ENCODE assay signal across 19 cellular contexts in genomic region chr22:44628273-44628672, GRCh38.
DNase-seq lines count a peak whose midpoint lies in the region; ATAC-seq, FAIRE-seq and TF ChIP-seq lines count a peak whose summit lies in the region.
"Had no signal": no experiment of that assay in that cellular context is flagged by ENCODE, and none has a peak within 500 bp of the region (broad histone marks: within the 10 kb centered on the region; RNA-seq: fewer than 3 reads in every experiment).

No MANE protein-coding gene starts in this region.

- 83% methylated on average over 2 of the region's 4 CpGs; no CpG with 5 or more reads in 1 of the 2 experiments for WGBS in IMR-90 (ENCODE audit: extremely low coverage in 2 of 2, insufficient read length in 1 of 2), 2 experiments

- H2AK9ac ChIP-seq in IMR-90 (replicated peaks; ENCODE audit: low read depth, low read length, poor library complexity): no peak overlapping the region

- TF ChIP-seq RAD21 in IMR-90 (IDR thresholded peaks at IDR 0.05; ENCODE audit: low read length): no peak

- no peak for TF ChIP-seq POLR2A in IMR-90 (IDR thresholded peaks at IDR 0.05; ENCODE audit: low read depth, low read length)

- peak overlapping the region; percentile 21 for H2AFZ ChIP-seq in IMR-90 (replicated peaks; ENCODE audit: low read length, poor library complexity)

- H4K5ac ChIP-seq in IMR-90 (ENCODE audit: low read depth, low read length): no peak overlapping the region

- FAIRE-seq in D721Med (lab: Jason Lieb, UNC): no peak
- FAIRE-seq: A549, GM12878, GM19239, H1, HTR-8/SVneo had no signal

- peaks cover 4% of the 10 kb centered on the region for H3K27me3 Mint-ChIP-seq in activated CD8-positive, alpha-beta T cell treated with anti-CD3 and anti-CD28 coated beads, Interleukin-2, amount 10 ng/mL, durations not matched to agents 7 days and 5 days (ENCODE audit: low read depth)
- H3K27me3 Mint-ChIP-seq in activated CD8-positive, alpha-beta T cell treated with anti-CD3 and anti-CD28 coated beads for 36 hours: no peaks in the 10 kb centered on the region
- peaks cover 53% of the 10 kb centered on the region for H3K27me3 Mint-ChIP-seq in mesothelial cell of epicardium (ENCODE audit: low read depth)

- H3K36me3 ChIP-seq in IMR-90 (ENCODE audit: control insufficient read depth, insufficient read depth, low read length): no peaks in the 10 kb centered on the region
- no peaks in the 10 kb centered on the region for H3K36me3 ChIP-seq in upper lobe of right lung
- H3K36me3 ChIP-seq: BLaER1 had no signal

- no peak overlapping the region for H3K56ac ChIP-seq in IMR-90 (ENCODE audit: extremely low read depth, insufficient read depth, low read length)

- H3K9ac ChIP-seq in IMR-90 (ENCODE audit: low read depth, low read length): no peak overlapping the region
- H3K9ac ChIP-seq: BLaER1 had no signal

- TF ChIP-seq CTCF in activated CD8-positive, alpha-beta T cell treated with anti-CD3 and anti-CD28 coated beads for 36 hours (IDR thresholded peaks at IDR 0.05): no peak
- TF ChIP-seq CTCF in IMR-90 (conservative IDR thresholded peaks at IDR 0.05; ENCODE audit: low read depth, low read length) (no peak), mesothelial cell of epicardium (IDR thresholded peaks at IDR 0.05; ENCODE audit: unreplicated experiment) (no peak), upper lobe of right lung (IDR thresholded peaks at IDR 0.05) (no peak), D721Med (IDR thresholded peaks at IDR 0.05; ENCODE audit: insufficient read depth, missing control alignments) (no peak)

- no peak overlapping the region for H3K14ac ChIP-seq in IMR-90 (replicated peaks; ENCODE audit: low read depth, low read length)

- H3K9me3 Mint-ChIP-seq in activated CD8-positive, alpha-beta T cell treated with anti-CD3 and anti-CD28 coated beads, Interleukin-2, amount 10 ng/mL, durations not matched to agents 7 days and 5 days (ENCODE audit: insufficient read depth): peaks cover 13% of the 10 kb centered on the region
- H3K9me3 Mint-ChIP-seq in activated CD8-positive, alpha-beta T cell treated with anti-CD3 and anti-CD28 coated beads for 36 hours: peaks cover 6% of the 10 kb centered on the region
- peaks cover 7% of the 10 kb centered on the region for H3K9me3 Mint-ChIP-seq in mesothelial cell of epicardium

- POLR2A ChIA-PET in activated CD8-positive, alpha-beta T cell treated with anti-CD3 and anti-CD28 coated beads, Interleukin-2, amount 10 ng/mL, durations not matched to agents 7 days and 5 days (lab: Charles Lee): no interaction called here
- POLR2A ChIA-PET in activated CD8-positive, alpha-beta T cell treated with anti-CD3 and anti-CD28 coated beads for 36 hours (lab: Charles Lee): no interaction called here
- POLR2A ChIA-PET in IMR-90 (lab: Charles Lee; ENCODE audit: unreplicated experiment): no interaction called here

- ATAC-seq in activated CD8-positive, alpha-beta T cell treated with anti-CD3 and anti-CD28 coated beads, Interleukin-2, amount 10 ng/mL, durations not matched to agents 7 days and 5 days: no peak
- no peak for ATAC-seq in activated CD8-positive, alpha-beta T cell treated with anti-CD3 and anti-CD28 coated beads for 36 hours
- ATAC-seq in IMR-90 (ENCODE audit: low read depth): no peak
- no peak for ATAC-seq in upper lobe of right lung
- ATAC-seq: A549, GM12878 had no signal

- in situ Hi-C loops in IMR-90 (cut with MboI; ENCODE audit: low sequenced_read_pairs): loop anchor here (5.0 to 25.0 kb wide), 3 partner anchors 313 to 1241 kb away; partner anchors contain the start of gene SHISAL1
- in situ Hi-C loops in G401 (cut with HindIII; ENCODE audit: low sequenced_read_pairs): no loop called here

- no peak overlapping the region; the same call in 1 of the 2 replicates for H2AK5ac ChIP-seq in IMR-90 (ENCODE audit: low read depth, low read length)

- H3K4me1 ChIP-seq in IMR-90 (ENCODE audit: control insufficient read depth, insufficient read depth, low read length) (peaks cover 3% of the 10 kb centered on the region; the same call in 1 of the 2 replicates), upper lobe of right lung (no peaks in the 10 kb centered on the region)

- H2BK120ac ChIP-seq in IMR-90 (ENCODE audit: low read depth, low read length): no peak overlapping the region

- no peaks in the 10 kb centered on the region for H3K9me3 ChIP-seq in IMR-90 (ENCODE audit: control insufficient read depth, insufficient read depth, low read length)
- H3K9me3 ChIP-seq in upper lobe of right lung: no peaks in the 10 kb centered on the region
- H3K9me3 ChIP-seq: A549 had no signal

- no peak overlapping the region for H3K4ac ChIP-seq in IMR-90 (ENCODE audit: low read depth, low read length)

- peaks cover 2% of the 10 kb centered on the region for H3K36me3 Mint-ChIP-seq in activated CD8-positive, alpha-beta T cell treated with anti-CD3 and anti-CD28 coated beads, Interleukin-2, amount 10 ng/mL, durations not matched to agents 7 days and 5 days (ENCODE audit: low read depth)
- no peaks in the 10 kb centered on the region for H3K36me3 Mint-ChIP-seq in activated CD8-positive, alpha-beta T cell treated with anti-CD3 and anti-CD28 coated beads for 36 hours (ENCODE audit: low read depth)
- H3K36me3 Mint-ChIP-seq in mesothelial cell of epicardium: no peaks in the 10 kb centered on the region
- H3K36me3 Mint-ChIP-seq: CD14-positive monocyte; CD4-positive, alpha-beta memory T cell; IgD-negative memory B cell had no signal

- no peak for DNase-seq in activated CD8-positive, alpha-beta T cell treated with anti-CD3 and anti-CD28 coated beads, Interleukin-2, amount 10 ng/mL, durations not matched to agents 7 days and 5 days
- DNase-seq in activated CD8-positive, alpha-beta T cell treated with anti-CD3 and anti-CD28 coated beads for 36 hours: no peak
- DNase-seq in IMR-90 (no peak), mesothelial cell of epicardium (ENCODE audit: low spot score in 2 of 2, unreplicated experiment in 2 of 2) (no peak), upper lobe of right lung (peak; percentile 46), G401 (ENCODE audit: low spot score) (no peak), D721Med (ENCODE audit: insufficient read length, low spot score) (no peak)
- DNase-seq: CD4-positive, alpha-beta memory T cell; DMS79 treated with DMSO at 0.1 percent for 48 hours; H9 had no signal

- H3K4me3 Mint-ChIP-seq in activated CD8-positive, alpha-beta T cell treated with anti-CD3 and anti-CD28 coated beads, Interleukin-2, amount 10 ng/mL, durations not matched to agents 7 days and 5 days: no peak overlapping the region
- H3K4me3 Mint-ChIP-seq in activated CD8-positive, alpha-beta T cell treated with anti-CD3 and anti-CD28 coated beads for 36 hours: no peak overlapping the region
- H3K4me3 Mint-ChIP-seq in mesothelial cell of epicardium: no peak overlapping the region
- H3K4me3 Mint-ChIP-seq: CD14-positive monocyte; CD4-positive, alpha-beta memory T cell; H9; IgD-negative memory B cell had no signal

- no peaks in the 10 kb centered on the region for H4K20me1 ChIP-seq in IMR-90 (ENCODE audit: insufficient read depth, low read length)
- H4K20me1 ChIP-seq: BLaER1 had no signal

- H3K27ac ChIP-seq in IMR-90 (ENCODE audit: insufficient read depth, low read length): no peak overlapping the region
- no peak overlapping the region for H3K27ac ChIP-seq in upper lobe of right lung
- H3K27ac ChIP-seq: 22Rv1, A549, BLaER1 had no signal

- CTCF ChIA-PET in activated CD8-positive, alpha-beta T cell treated with anti-CD3 and anti-CD28 coated beads, Interleukin-2, amount 10 ng/mL, durations not matched to agents 7 days and 5 days (lab: Charles Lee): interaction anchor here (1.9 to 4.7 kb wide), 3 partner anchors 41 to 634 kb away, joined by 10 to 45 read pairs (median 14); no protein-coding TSS in a partner anchor
- CTCF ChIA-PET in activated CD8-positive, alpha-beta T cell treated with anti-CD3 and anti-CD28 coated beads for 36 hours (lab: Charles Lee): no interaction called here
- CTCF ChIA-PET in IMR-90 (lab: Yijun Ruan, JAX): no interaction called here

- dilution Hi-C loops in IMR-90 (cut with HindIII; ENCODE audit: low sequenced_read_pairs, unreplicated experiment): no loop called here

- H2BK5ac ChIP-seq in IMR-90 (ENCODE audit: low read depth, low read length, poor library complexity, severe bottlenecking): no peak overlapping the region

- H3K79me1 ChIP-seq in IMR-90 (ENCODE audit: low read depth in 1 of 2, low read length in 2 of 2): no peaks in the 10 kb centered on the region

- H2BK15ac ChIP-seq in IMR-90 (ENCODE audit: low read depth, low read length): no peak overlapping the region

- H4K91ac ChIP-seq in IMR-90 (ENCODE audit: insufficient read depth, low read depth, low read length): no peak overlapping the region

- peaks cover 9% of the 10 kb centered on the region for H3K4me1 Mint-ChIP-seq in activated CD8-positive, alpha-beta T cell treated with anti-CD3 and anti-CD28 coated beads, Interleukin-2, amount 10 ng/mL, durations not matched to agents 7 days and 5 days (ENCODE audit: low read depth)
- peaks cover 6% of the 10 kb centered on the region for H3K4me1 Mint-ChIP-seq in activated CD8-positive, alpha-beta T cell treated with anti-CD3 and anti-CD28 coated beads for 36 hours (ENCODE audit: low read depth)
- no peaks in the 10 kb centered on the region for H3K4me1 Mint-ChIP-seq in mesothelial cell of epicardium
- H3K4me1 Mint-ChIP-seq: CD14-positive monocyte had no signal

- no peak overlapping the region for H2BK20ac ChIP-seq in IMR-90 (ENCODE audit: low read depth, low read length)

- peaks cover 8% of the 10 kb centered on the region; the same call in 1 of the 2 replicates for H3K27me3 ChIP-seq in IMR-90 (ENCODE audit: control insufficient read depth, insufficient read depth, low read length)
- no peaks in the 10 kb centered on the region for H3K27me3 ChIP-seq in upper lobe of right lung
- H3K27me3 ChIP-seq: BLaER1 had no signal

- H3K23ac ChIP-seq in IMR-90 (ENCODE audit: low read depth, low read length): no peak overlapping the region

- H3K9me1 ChIP-seq in IMR-90 (ENCODE audit: insufficient read depth, low read length): no peaks in the 10 kb centered on the region

- intact Hi-C loops in activated CD8-positive, alpha-beta T cell treated with anti-CD3 and anti-CD28 coated beads for 36 hours (cut with micrococcal nuclease): loop anchor here (10.0 kb wide), 2 partner anchors 543 to 633 kb away; no protein-coding TSS in a partner anchor
- intact Hi-C loops in IMR-90 (cut with micrococcal nuclease): no loop called here
- intact Hi-C loops in upper lobe of right lung (cut with DNase I): loop anchor here (5.0 kb wide), 2 partner anchors 546 to 636 kb away; no protein-coding TSS in a partner anchor

- peak overlapping the region; percentile 37 for H3K27ac Mint-ChIP-seq in activated CD8-positive, alpha-beta T cell treated with anti-CD3 and anti-CD28 coated beads, Interleukin-2, amount 10 ng/mL, durations not matched to agents 7 days and 5 days
- H3K27ac Mint-ChIP-seq in activated CD8-positive, alpha-beta T cell treated with anti-CD3 and anti-CD28 coated beads for 36 hours: no peak overlapping the region
- peak overlapping the region; percentile 16 for H3K27ac Mint-ChIP-seq in mesothelial cell of epicardium
- H3K27ac Mint-ChIP-seq: CD14-positive monocyte, H9, IgD-negative memory B cell had no signal

- no peak overlapping the region for H3K4me3 ChIP-seq in IMR-90 (ENCODE audit: insufficient read depth, low read depth, low read length)
- no peak overlapping the region for H3K4me3 ChIP-seq in upper lobe of right lung
- H3K4me3 ChIP-seq: A549, BLaER1, GM12878 had no signal

- H3K18ac ChIP-seq in IMR-90 (ENCODE audit: low read depth, low read length): no peak overlapping the region

- no peak overlapping the region for H4K8ac ChIP-seq in IMR-90 (ENCODE audit: low read depth in 2 of 2, low read length in 2 of 2)

- BruUV-seq in IMR-90 (replicated peaks; lab: Mats Ljungman, UMichigan): no TSS peak

- H3K4me2 ChIP-seq in IMR-90 (ENCODE audit: low read depth, low read length): no peak overlapping the region
- H3K4me2 ChIP-seq: A549, BLaER1 had no signal
